11 cellular contexts compared by ENCODE assay signal in genomic region chr1:41394918-41395598, GRCh38. TPM values are rescaled to one million over a fixed set of nuclear protein-coding genes. Genes with fewer than 3 reads are reported as not detected.
DNase-seq lines count a peak whose midpoint lies in the region; ATAC-seq and TF ChIP-seq lines count a peak whose summit lies in the region.
"Had no signal": no experiment of that assay in that cellular context is flagged by ENCODE, and none has a peak within 500 bp of the region (broad histone marks: within the 10 kb centered on the region; RNA-seq: fewer than 3 reads in every experiment).

No MANE protein-coding gene starts in this region.

- H3K27ac Mint-ChIP-seq in activated CD4-positive, alpha-beta T cell treated with anti-CD3 and anti-CD28 coated beads for 36 hours: no peak overlapping the region

- POLR2A ChIA-PET in activated CD4-positive, alpha-beta T cell treated with anti-CD3 and anti-CD28 coated beads for 36 hours (lab: Charles Lee): interaction anchor here (0.6 kb wide), 1 partner anchor 1062 kb away, joined by 3 read pairs; no protein-coding TSS in a partner anchor

- no peak for TF ChIP-seq POLR2A in esophagus muscularis mucosa (IDR thresholded peaks at IDR 0.05; ENCODE audit: low read depth)

- intact Hi-C loops in activated CD4-positive, alpha-beta T cell treated with anti-CD3 and anti-CD28 coated beads for 36 hours (cut with DNase I, micrococcal nuclease): no loop called here
- intact Hi-C loops in head of caudate nucleus (cut with DNase I) (no loop called here), esophagus muscularis mucosa (cut with DNase I) (no loop called here)

- H3K4me3 ChIP-seq in retinal pigment epithelial cell (ENCODE audit: low read length): no peak overlapping the region
- no peak overlapping the region for H3K4me3 ChIP-seq in esophagus muscularis mucosa
- H3K4me3 ChIP-seq: MG63 had no signal

- in situ Hi-C loops in ACHN (cut with HindIII; ENCODE audit: low pct_ligation_motif_present, low pct_unique_long_range_greater_than_20kb, low sequenced_read_pairs): no loop called here

- WGBS in esophagus muscularis mucosa: 55% methylated on average over 9 of the region's 9 CpGs

- peak; percentile 31 for TF ChIP-seq CTCF in retinal pigment epithelial cell (conservative IDR thresholded peaks at IDR 0.05; ENCODE audit: low read depth, low read length)
- no peak for TF ChIP-seq CTCF in esophagus muscularis mucosa (IDR thresholded peaks at IDR 0.05)

- no peaks in the 10 kb centered on the region for H3K9me3 ChIP-seq in esophagus muscularis mucosa
- H3K9me3 ChIP-seq: MG63 had no signal

- peaks cover 0 to 18% (median 3%) of the 10 kb centered on the region in 4 donors for H3K27me3 ChIP-seq in esophagus muscularis mucosa
- H3K27me3 ChIP-seq: MG63 had no signal

- H3K9me3 Mint-ChIP-seq in activated CD4-positive, alpha-beta T cell treated with anti-CD3 and anti-CD28 coated beads for 36 hours (ENCODE audit: low read depth): peaks cover under 1% of the 10 kb centered on the region

- no peak overlapping the region for H3K4me3 Mint-ChIP-seq in activated CD4-positive, alpha-beta T cell treated with anti-CD3 and anti-CD28 coated beads for 36 hours

- peak; percentile 26 for ATAC-seq in activated CD4-positive, alpha-beta T cell treated with anti-CD3 and anti-CD28 coated beads for 36 hours

- H3K36me3 ChIP-seq in esophagus muscularis mucosa: no peaks in the 10 kb centered on the region
- H3K36me3 ChIP-seq: brain microvascular endothelial cell, MG63 had no signal

- H3K4me1 ChIP-seq in esophagus muscularis mucosa: peaks cover 9 to 19% (median 15%) of the 10 kb centered on the region in 4 donors

- H3K4me1 Mint-ChIP-seq in activated CD4-positive, alpha-beta T cell treated with anti-CD3 and anti-CD28 coated beads for 36 hours: no peaks in the 10 kb centered on the region

- peaks cover 16% of the 10 kb centered on the region for H3K27me3 Mint-ChIP-seq in activated CD4-positive, alpha-beta T cell treated with anti-CD3 and anti-CD28 coated beads for 36 hours

- no peak for TF ChIP-seq EP300 in esophagus muscularis mucosa (IDR thresholded peaks at IDR 0.05)

- CTCF ChIA-PET in activated CD4-positive, alpha-beta T cell treated with anti-CD3 and anti-CD28 coated beads for 36 hours (lab: Charles Lee): no interaction called here

- no peak overlapping the region for H3K27ac ChIP-seq in esophagus muscularis mucosa (replicated peaks in 1 of 4)
- H3K27ac ChIP-seq: brain microvascular endothelial cell had no signal

- no peaks in the 10 kb centered on the region for H3K36me3 Mint-ChIP-seq in activated CD4-positive, alpha-beta T cell treated with anti-CD3 and anti-CD28 coated beads for 36 hours (ENCODE audit: low read depth)

- DNase-seq in activated CD4-positive, alpha-beta T cell treated with anti-CD3 and anti-CD28 coated beads for 36 hours: no peak
- DNase-seq in activated CD4-positive, alpha-beta T cell treated with anti-CD3 and anti-CD28 coated beads, Interleukin-2, amount 50 U/mL, for 1 hour: no peak
- DNase-seq in NCI-H82 (lab: John Stamatoyannopoulos, UW) (peak; percentile 71), head of caudate nucleus (peak in 40 of 42 donors; percentile 20 to 89 (median 67)), retinal pigment epithelial cell (ENCODE audit: low read depth) (no peak), NOMO-1 (lab: John Stamatoyannopoulos, UW; ENCODE audit: unreplicated experiment in 2 of 2) (no peak), esophagus muscularis mucosa (ENCODE audit: extremely low spot score) (no peak), ACHN (no peak)
- DNase-seq: brain microvascular endothelial cell, MG63 had no signal

RNA-seq across cellular contexts. Expression of gene FOXO6, which starts 33.8 kb away (rescaled TPM):
- total RNA-seq in activated CD4-positive, alpha-beta T cell treated with anti-CD3 and anti-CD28 coated beads for 36 hours: under 1 TPM in 1 of 2 experiments, not detected in 1; 0.09 TPM
- 1 to 10 TPM in 1 of 4 donors, under 1 TPM in 3; 0.33 to 1.3 (median 0.53) TPM for total RNA-seq in esophagus muscularis mucosa
- total RNA-seq: subcutaneous adipose tissue had no signal

Comparison
In these comparisons a context has a peak if more than half of its experiments do, and no peak if none do; other contexts are left out.
1. DNase-seq: peak in NCI-H82 (single experiment) and head of caudate nucleus (40 of 42); none in activated CD4-positive, alpha-beta T cell treated with anti-CD3 and anti-CD28 coated beads for 36 hours (single experiment), activated CD4-positive, alpha-beta T cell treated with anti-CD3 and anti-CD28 coated beads, Interleukin-2, amount 50 U/mL, for 1 hour (single experiment), retinal pigment epithelial cell (single experiment), NOMO-1 (0 of 2), esophagus muscularis mucosa (single experiment) and ACHN (single experiment).